Comparison of ENCODE assay signal across 8 cellular contexts in genomic region chr7:936131-937054, GRCh38. TPM values are rescaled to one million over a fixed set of nuclear protein-coding genes. Genes with fewer than 3 reads are reported as not detected.
DNase-seq lines count a peak whose midpoint lies in the region; ATAC-seq and TF ChIP-seq lines count a peak whose summit lies in the region.

No MANE protein-coding gene starts in this region.

- H3K4me1 Mint-ChIP-seq in chondrocyte (ENCODE audit: low read depth), result peaks cover 5% of the 10 kb centered on the region

- peaks cover 14% of the 10 kb centered on the region for H3K9me3 Mint-ChIP-seq in chondrocyte (ENCODE audit: low read depth)

- H3K36me3 Mint-ChIP-seq in chondrocyte (ENCODE audit: low read depth), result peaks cover 2% of the 10 kb centered on the region

- no peak for TF ChIP-seq CTCF in chondrocyte (IDR thresholded peaks at IDR 0.05)

- ATAC-seq in HG02678 (IDR thresholded peaks at IDR 0.05; ENCODE audit: unreplicated experiment) (peak; percentile 79), HG02970 (IDR thresholded peaks at IDR 0.05; ENCODE audit: low FRiP score, unreplicated experiment) (no peak)

- DNase-seq in stimulated activated CD4-positive, alpha-beta T cell treated with anti-CD3 and anti-CD28 coated beads, Interleukin-12 subunit alpha, Interleukin-12 subunit beta, amount 100 ng/mL, for 48 hours (ENCODE audit: low read depth in 2 of 3, low spot score in 1 of 3), result peak in 2 of 3 donors; percentile 27 to 50
- no peak for DNase-seq in stimulated activated CD4-positive, alpha-beta T cell treated with anti-CD3 and anti-CD28 coated beads, Interleukin-12 subunit alpha, Interleukin-12 subunit beta, amount 100 ng/mL, for 4 hours
- DNase-seq in NCI-H1436 treated with DMSO at 0.1 percent for 48 hours (lab: John Stamatoyannopoulos, UW) (peak; percentile 46), chondrocyte (ENCODE audit: low spot score) (peak; percentile 75), NCI-H1092 (lab: John Stamatoyannopoulos, UW) (no peak), COLO668 (lab: John Stamatoyannopoulos, UW; ENCODE audit: unreplicated experiment) (no peak)

- H3K27me3 Mint-ChIP-seq in chondrocyte (ENCODE audit: low read depth), result peaks cover 5% of the 10 kb centered on the region

- H3K4me3 Mint-ChIP-seq in chondrocyte (ENCODE audit: unreplicated experiment), result no peak overlapping the region

- no peak overlapping the region for H3K27ac Mint-ChIP-seq in chondrocyte (ENCODE audit: unreplicated experiment)

RNA-seq across cellular contexts. Expression of gene ADAP1, which starts 18.1 kb away (rescaled TPM):
- 3.9 to 7.0 TPM (median 6.7 TPM) in 3 replicates for total RNA-seq in chondrocyte

RNA-seq across cellular contexts. Expression of gene COX19, which starts 39.0 kb away (rescaled TPM):
- 9.2 to 9.6 TPM (median 9.5 TPM) in 3 replicates for total RNA-seq in chondrocyte

RNA-seq across cellular contexts. Expression of gene CYP2W1, which starts 46.6 kb away (rescaled TPM):
- not detected in 3 replicates for total RNA-seq in chondrocyte

Comparison
In these comparisons a context has a peak if more than half of its experiments do, and no peak if none do; other contexts are left out.
1. DNase-seq: peak in stimulated activated CD4-positive, alpha-beta T cell treated with anti-CD3 and anti-CD28 coated beads, Interleukin-12 subunit alpha, Interleukin-12 subunit beta, amount 100 ng/mL, for 48 hours (2 of 3), NCI-H1436 treated with DMSO at 0.1 percent for 48 hours (single experiment) and chondrocyte (single experiment); none in stimulated activated CD4-positive, alpha-beta T cell treated with anti-CD3 and anti-CD28 coated beads, Interleukin-12 subunit alpha, Interleukin-12 subunit beta, amount 100 ng/mL, for 4 hours (single experiment), NCI-H1092 (single experiment) and COLO668 (single experiment).